ENCODE assay signal across 16 cellular contexts in genomic region chr2:217431577-217432269, GRCh38.
DNase-seq lines count a peak whose midpoint lies in the region; ATAC-seq and TF ChIP-seq lines count a peak whose summit lies in the region.
"Had no signal": no experiment of that assay in that cellular context is flagged by ENCODE, and none has a peak within 500 bp of the region (broad histone marks: within the 10 kb centered on the region; RNA-seq: fewer than 3 reads in every experiment).

No MANE protein-coding gene starts in this region.

- intact Hi-C loops in heart right ventricle (cut with DNase I) (loop anchor here in 1 of 10 donors (5.0 to 10.0 kb wide), 3 partner anchors 39 to 97 kb away; no protein-coding TSS in a partner anchor), Right ventricle myocardium inferior (cut with DNase I) (loop anchor here (5.0 to 10.0 kb wide), 4 partner anchors 39 to 737 kb away; partner anchors contain the start of gene IGFBP5), stomach (cut with DNase I; ENCODE audit: low total_unique reads) (no loop called here), prostate gland (cut with DNase I) (loop anchor here (10.0 kb wide), 2 partner anchors 213 to 283 kb away; no protein-coding TSS in a partner anchor)

- H3K4me3 ChIP-seq in heart right ventricle = no peak overlapping the region
- H3K4me3 ChIP-seq in stomach = no peak overlapping the region
- no peak overlapping the region for H3K4me3 ChIP-seq in prostate gland
- H3K4me3 ChIP-seq: body of pancreas had no signal

- TF ChIP-seq POLR2A in stomach (IDR thresholded peaks at IDR 0.05) (no peak), prostate gland (IDR thresholded peaks at IDR 0.05) (no peak)

- H3K36me3 Mint-ChIP-seq in brain (no peaks in the 10 kb centered on the region), mesothelial cell of epicardium (peaks cover 8% of the 10 kb centered on the region)
- H3K36me3 Mint-ChIP-seq: activated naive CD4-positive, alpha-beta T cell treated with anti-CD3 and anti-CD28 coated beads, Interleukin-2, amount 10 ng/mL, durations not matched to agents 7 days and 5 days had no signal

- TF ChIP-seq EP300 in stomach (IDR thresholded peaks at IDR 0.05) = no peak

- peak overlapping the region in 4 of 5 experiments; percentile 1 to 54 (median 14) for H3K27ac Mint-ChIP-seq in brain
- H3K27ac Mint-ChIP-seq in mesothelial cell of epicardium = peak overlapping the region; percentile 75
- H3K27ac Mint-ChIP-seq: activated naive CD4-positive, alpha-beta T cell treated with anti-CD3 and anti-CD28 coated beads, Interleukin-2, amount 10 ng/mL, durations not matched to agents 7 days and 5 days; CD8-positive, alpha-beta T cell had no signal

- H3K36me3 ChIP-seq in heart right ventricle (peaks cover 0 to under 1% (median 0%) of the 10 kb centered on the region in 9 donors), stomach (no peaks in the 10 kb centered on the region), prostate gland (no peaks in the 10 kb centered on the region)

- H3K27ac ChIP-seq in heart right ventricle (peak overlapping the region in 9 of 10 donors; percentile 8 to 77 (median 70)), stomach (peak overlapping the region in 4 of 5 donors; percentile 8 to 78 (median 74)), prostate gland (no peak overlapping the region)
- H3K27ac ChIP-seq: body of pancreas had no signal

- H3K4me1 Mint-ChIP-seq in brain (peaks cover 65% of the 10 kb centered on the region), mesothelial cell of epicardium (peaks cover 61% of the 10 kb centered on the region)

- H3K27me3 Mint-ChIP-seq in brain = no peaks in the 10 kb centered on the region
- no peaks in the 10 kb centered on the region for H3K27me3 Mint-ChIP-seq in mesothelial cell of epicardium (ENCODE audit: low read depth)

- no peak for TF ChIP-seq CTCF in heart right ventricle (IDR thresholded peaks at IDR 0.05)
- no peak for TF ChIP-seq CTCF in brain (conservative IDR thresholded peaks at IDR 0.05)
- TF ChIP-seq CTCF in mesothelial cell of epicardium (IDR thresholded peaks at IDR 0.05; ENCODE audit: unreplicated experiment) = no peak
- TF ChIP-seq CTCF in stomach (IDR thresholded peaks at IDR 0.05) = no peak
- TF ChIP-seq CTCF in prostate gland (IDR thresholded peaks at IDR 0.05) = no peak

- DNase-seq in heart right ventricle (no peak), Right ventricle myocardium inferior (ENCODE audit: missing footprints) (no peak), mesothelial cell of epicardium (ENCODE audit: low spot score in 2 of 2, unreplicated experiment in 2 of 2) (no peak), stomach (no peak), prostate gland (ENCODE audit: low spot score) (no peak), NCI-H526 (lab: John Stamatoyannopoulos, UW) (no peak)
- no peak for DNase-seq in activated CD8-positive, alpha-beta memory T cell treated with anti-CD3 and anti-CD28 coated beads, Interleukin-2, amount 50 U/mL, for 48 hours
- DNase-seq: ACHN; activated CD4-positive, alpha-beta T cell treated with anti-CD3 and anti-CD28 coated beads for 1 hour; activated naive CD4-positive, alpha-beta T cell treated with anti-CD3 and anti-CD28 coated beads, Interleukin-2, amount 10 ng/mL, durations not matched to agents 7 days and 5 days; body of pancreas; CD8-positive, alpha-beta T cell; dermis blood vessel endothelial cell; NCI-H1105 treated with DMSO at 0.1 percent for 48 hours; stimulated activated CD4-positive, alpha-beta T cell treated with anti-CD3 and anti-CD28 coated beads, Interleukin-15, amount 100 ng/mL, for 24 hours had no signal

- no peaks in the 10 kb centered on the region for H3K9me3 ChIP-seq in heart right ventricle
- no peaks in the 10 kb centered on the region for H3K9me3 ChIP-seq in stomach
- H3K9me3 ChIP-seq in prostate gland = no peaks in the 10 kb centered on the region
- H3K9me3 ChIP-seq: body of pancreas had no signal

- H3K4me3 Mint-ChIP-seq in brain (no peak overlapping the region), mesothelial cell of epicardium (no peak overlapping the region)
- H3K4me3 Mint-ChIP-seq: activated naive CD4-positive, alpha-beta T cell treated with anti-CD3 and anti-CD28 coated beads, Interleukin-2, amount 10 ng/mL, durations not matched to agents 7 days and 5 days; CD8-positive, alpha-beta T cell had no signal

- H3K9me3 Mint-ChIP-seq in brain (peaks cover 0 to 3% (median 0%) of the 10 kb centered on the region in 5 experiments), mesothelial cell of epicardium (peaks cover 4% of the 10 kb centered on the region)
- H3K9me3 Mint-ChIP-seq: activated naive CD4-positive, alpha-beta T cell treated with anti-CD3 and anti-CD28 coated beads, Interleukin-2, amount 10 ng/mL, durations not matched to agents 7 days and 5 days; CD8-positive, alpha-beta T cell had no signal

- H3K4me1 ChIP-seq in heart right ventricle = peaks cover 0 to 62% (median 43%) of the 10 kb centered on the region in 9 donors
- H3K4me1 ChIP-seq in stomach = peaks cover 6 to 80% (median 39%) of the 10 kb centered on the region in 4 donors
- H3K4me1 ChIP-seq in prostate gland (replicated peaks) = no peaks in the 10 kb centered on the region

- peak in 1 of 8 donors; percentile 3 for ATAC-seq in heart right ventricle
- ATAC-seq in Right ventricle myocardium inferior = no peak
- ATAC-seq: body of pancreas; CD8-positive, alpha-beta T cell had no signal

- WGBS in heart right ventricle, 2 donors = 64 to 74% methylated on average over 7 of the region's 7 CpGs
- WGBS in stomach, 5 donors = 50 to 80% (median 71%) methylated on average over 7 of the region's 7 CpGs
- WGBS in prostate gland = 75% methylated on average over 7 of the region's 7 CpGs

- no peaks in the 10 kb centered on the region for H3K27me3 ChIP-seq in heart right ventricle
- no peaks in the 10 kb centered on the region for H3K27me3 ChIP-seq in stomach
- H3K27me3 ChIP-seq in prostate gland (replicated peaks; ENCODE audit: insufficient read depth) = no peaks in the 10 kb centered on the region
- H3K27me3 ChIP-seq: body of pancreas had no signal

Comparison
In these comparisons a context has a peak if more than half of its experiments do, and no peak if none do; other contexts are left out.
1. H3K27ac ChIP-seq: peak in heart right ventricle (9 of 10) and stomach (4 of 5); none in prostate gland (0 of 2).